ENCODE assay signal across 19 cellular contexts in genomic region chr16:28162326-28162877, GRCh38. TPM values are rescaled to one million over a fixed set of nuclear protein-coding genes. Genes with fewer than 3 reads are reported as not detected.
DNase-seq lines count a peak whose midpoint lies in the region; ATAC-seq and TF ChIP-seq lines count a peak whose summit lies in the region.
"Had no signal": no experiment of that assay in that cellular context is flagged by ENCODE, and none has a peak within 500 bp of the region (broad histone marks: within the 10 kb centered on the region; RNA-seq: fewer than 3 reads in every experiment).

No MANE protein-coding gene starts in this region.

- no peak overlapping the region for H3K23ac ChIP-seq in H9 (ENCODE audit: insufficient read length, low read depth, low read length)

- no peak overlapping the region for H4K5ac ChIP-seq in H9 (ENCODE audit: insufficient read length, low read depth, low read length)

- H2BK20ac ChIP-seq in H9 (ENCODE audit: low read depth, low read length, poor library complexity, severe bottlenecking): no peak overlapping the region

- H3K27me3 ChIP-seq in CD4-positive, CD25-positive, alpha-beta regulatory T cell (ENCODE audit: control insufficient read depth, insufficient read depth, low read length): no peaks in the 10 kb centered on the region
- no peaks in the 10 kb centered on the region for H3K27me3 ChIP-seq in H9 (ENCODE audit: insufficient read depth, low read length)
- H3K27me3 ChIP-seq: dorsolateral prefrontal cortex, left lung, suprapubic skin had no signal

- no peak overlapping the region for H2BK12ac ChIP-seq in H9 (ENCODE audit: insufficient read length, low read depth, low read length)

- H2BK15ac ChIP-seq in H9 (ENCODE audit: low read depth, low read length): no peak overlapping the region

- H3K4me1 Mint-ChIP-seq in CD4-positive, CD25-positive, alpha-beta regulatory T cell: peaks cover 54 to 90% (median 69%) of the 10 kb centered on the region in 4 donors
- H3K4me1 Mint-ChIP-seq in H9 (peaks cover 8 to 18% of the 10 kb centered on the region in 2 experiments; a peak in 3 of 4 replicates), natural killer cell (peaks cover 47 to 63% of the 10 kb centered on the region in 2 donors)
- H3K4me1 Mint-ChIP-seq in effector memory CD8-positive, alpha-beta T cell (ENCODE audit: low read depth in 2 of 2): peaks cover 42 to 62% of the 10 kb centered on the region in 2 donors

- no peak overlapping the region for H3K4me2 ChIP-seq in H9 (ENCODE audit: insufficient read depth, insufficient read length, low read length)

- H3K14ac ChIP-seq in H9 (ENCODE audit: insufficient read depth, low read length): no peak overlapping the region

- no peak overlapping the region for H3K18ac ChIP-seq in H9 (ENCODE audit: insufficient read length, low read depth, low read length)

- H3K9ac ChIP-seq in H9 (ENCODE audit: extremely low read depth, insufficient read length, low read length): no peak overlapping the region

- no peak overlapping the region for H4K8ac ChIP-seq in H9 (replicated peaks; ENCODE audit: insufficient read length, low read depth, low read length)

- no peak overlapping the region for H3K4me3 ChIP-seq in CD4-positive, CD25-positive, alpha-beta regulatory T cell (ENCODE audit: low read depth, low read length)
- H3K4me3 ChIP-seq: dorsolateral prefrontal cortex, left lung, suprapubic skin had no signal

- peaks cover 64% of the 10 kb centered on the region for H3K36me3 Mint-ChIP-seq in CD4-positive, CD25-positive, alpha-beta regulatory T cell
- H3K36me3 Mint-ChIP-seq in H9 (ENCODE audit: insufficient read depth in 1 of 3, low read depth in 3 of 3) (peaks cover 10 to 56% (median 31%) of the 10 kb centered on the region in 3 experiments; a peak in 6 of 7 replicates), natural killer cell (peaks cover 7% of the 10 kb centered on the region)
- H3K36me3 Mint-ChIP-seq in effector memory CD8-positive, alpha-beta T cell (ENCODE audit: insufficient read depth): peaks cover 60% of the 10 kb centered on the region

- peaks cover 69% of the 10 kb centered on the region for H3K36me3 ChIP-seq in CD4-positive, CD25-positive, alpha-beta regulatory T cell (ENCODE audit: control insufficient read depth, insufficient read depth, low read length)

- no peak overlapping the region for H4K91ac ChIP-seq in H9 (ENCODE audit: insufficient read length, low read depth, low read length)

- H3K4me3 Mint-ChIP-seq in CD4-positive, CD25-positive, alpha-beta regulatory T cell: no peak overlapping the region
- no peak overlapping the region for H3K4me3 Mint-ChIP-seq in H9
- no peak overlapping the region for H3K4me3 Mint-ChIP-seq in effector memory CD8-positive, alpha-beta T cell
- H3K4me3 Mint-ChIP-seq in natural killer cell: no peak overlapping the region

- no peak for ATAC-seq in CD4-positive, CD25-positive, alpha-beta regulatory T cell (ENCODE audit: low read depth in 2 of 2)
- ATAC-seq in effector memory CD8-positive, alpha-beta T cell (replicated peaks): no peak
- ATAC-seq in natural killer cell (no peak), GM19455 (IDR thresholded peaks at IDR 0.05; ENCODE audit: unreplicated experiment) (no peak)
- ATAC-seq: left lung, Right ventricle myocardium inferior had no signal

- H2AFZ ChIP-seq in H9 (ENCODE audit: low read length): no peak overlapping the region

- no peaks in the 10 kb centered on the region for H3K27me3 Mint-ChIP-seq in CD4-positive, CD25-positive, alpha-beta regulatory T cell
- H3K27me3 Mint-ChIP-seq in H9 (ENCODE audit: low read depth) (no peaks in the 10 kb centered on the region), natural killer cell (ENCODE audit: low read depth in 2 of 2) (no peaks in the 10 kb centered on the region)
- no peaks in the 10 kb centered on the region for H3K27me3 Mint-ChIP-seq in effector memory CD8-positive, alpha-beta T cell

- intact Hi-C loops in natural killer cell (cut with micrococcal nuclease): no loop called here

- H3K27ac Mint-ChIP-seq in CD4-positive, CD25-positive, alpha-beta regulatory T cell: peak overlapping the region; percentile 79 to 92 (median 84)
- peak overlapping the region in 2 of 3 experiments; percentile 12 to 21; a peak in 1 of 7 replicates for H3K27ac Mint-ChIP-seq in H9
- H3K27ac Mint-ChIP-seq in effector memory CD8-positive, alpha-beta T cell: peak overlapping the region; percentile 74 to 86
- H3K27ac Mint-ChIP-seq in natural killer cell: peak overlapping the region; percentile 11 to 67

- H3K79me2 ChIP-seq in H9 (ENCODE audit: insufficient read depth, low read length): 0 out of 2 replicates have a peak, but pooled peaks cover 2% of the 10 kb centered on the region

- no peak overlapping the region for H3K27ac ChIP-seq in CD4-positive, CD25-positive, alpha-beta regulatory T cell (ENCODE audit: insufficient read depth, low read length, poor library complexity, severe bottlenecking)
- H3K27ac ChIP-seq in H9 (ENCODE audit: insufficient read length, low read depth, low read length): no peak overlapping the region
- H3K27ac ChIP-seq: suprapubic skin had no signal

- H3T11ph ChIP-seq in H9 (ENCODE audit: low read length): no peak overlapping the region

- no peak overlapping the region for H3K56ac ChIP-seq in H9 (ENCODE audit: insufficient read length, low read depth, low read length)

- no peak for DNase-seq in CD4-positive, CD25-positive, alpha-beta regulatory T cell
- DNase-seq in H9 (no peak), natural killer cell (no peak), CD1c-positive myeloid dendritic cell (ENCODE audit: extremely low spot score) (no peak), SW 1271 (lab: John Stamatoyannopoulos, UW) (no peak)
- no peak for DNase-seq in effector memory CD8-positive, alpha-beta T cell
- DNase-seq: activated CD8-positive, alpha-beta memory T cell treated with anti-CD3 and anti-CD28 coated beads for 24 hours; dorsolateral prefrontal cortex; left lung; NCI-H1105 treated with DMSO at 0.1 percent for 48 hours; NCI-H526 treated with DMSO at 0.1 percent for 48 hours; nucleus accumbens; retina; stimulated activated CD4-positive, alpha-beta T cell treated with anti-CD3 and anti-CD28 coated beads, Interleukin-12 subunit alpha, Interleukin-12 subunit beta, amount 100 ng/mL, for 4 hours; stimulated activated CD8-positive, alpha-beta memory T cell treated with anti-CD3 and anti-CD28 coated beads, Interleukin-4, amount 100 ng/mL, for 48 hours; T-helper 1 cell had no signal

- H4K20me1 ChIP-seq in H9 (ENCODE audit: control insufficient read depth, insufficient read depth, insufficient read length): no peaks in the 10 kb centered on the region

- TF ChIP-seq CTCF in H9 (conservative IDR thresholded peaks at IDR 0.05): no peak
- TF ChIP-seq CTCF in natural killer cell (IDR thresholded peaks at IDR 0.05): no peak

- H3K9me3 ChIP-seq in CD4-positive, CD25-positive, alpha-beta regulatory T cell (ENCODE audit: control insufficient read depth in 2 of 2, low read length in 2 of 2): no peaks in the 10 kb centered on the region
- H3K9me3 ChIP-seq in H9 (ENCODE audit: control insufficient read depth, low read depth, low read length): no peaks in the 10 kb centered on the region
- H3K9me3 ChIP-seq: left lung, suprapubic skin had no signal

- no peak overlapping the region for H3K4ac ChIP-seq in H9 (ENCODE audit: low read depth, low read length)

- no peaks in the 10 kb centered on the region for H3K23me2 ChIP-seq in H9 (ENCODE audit: insufficient read length, low read depth, low read length, poor library complexity, severe bottlenecking)

- no peak overlapping the region for H2BK120ac ChIP-seq in H9 (ENCODE audit: low read depth, low read length, poor library complexity, severe bottlenecking)

- H2AK5ac ChIP-seq in H9 (ENCODE audit: insufficient read length, low read length): no peak overlapping the region

- peaks cover 50% of the 10 kb centered on the region for H3K4me1 ChIP-seq in CD4-positive, CD25-positive, alpha-beta regulatory T cell (ENCODE audit: control insufficient read depth, insufficient read depth, low read length, poor library complexity, severe bottlenecking)
- H3K4me1 ChIP-seq in H9 (ENCODE audit: insufficient read depth, low read length): no peaks in the 10 kb centered on the region

- WGBS in H9 (ENCODE audit: extremely low coverage, insufficient read length, low lambda C conversion rate): no CpG with 5 or more reads among the region's 6 CpGs

- H3K9me3 Mint-ChIP-seq in CD4-positive, CD25-positive, alpha-beta regulatory T cell: no peaks in the 10 kb centered on the region
- H3K9me3 Mint-ChIP-seq in H9: no peaks in the 10 kb centered on the region
- no peaks in the 10 kb centered on the region for H3K9me3 Mint-ChIP-seq in effector memory CD8-positive, alpha-beta T cell
- no peaks in the 10 kb centered on the region for H3K9me3 Mint-ChIP-seq in natural killer cell

- no peak overlapping the region for H2BK5ac ChIP-seq in H9 (ENCODE audit: insufficient read length, low read length)

- H3K79me1 ChIP-seq in H9 (ENCODE audit: insufficient read depth, low read depth, low read length, poor library complexity, severe bottlenecking): peaks cover 2% of the 10 kb centered on the region

RNA-seq across cellular contexts. Expression of gene XPO6, which starts 49.4 kb away (rescaled TPM):
- 302 TPM for total RNA-seq in CD4-positive, CD25-positive, alpha-beta regulatory T cell
- 10 to 100 TPM; 60.4 to 79.6 (median 64.2) TPM for polyA plus RNA-seq in CD4-positive, CD25-positive, alpha-beta regulatory T cell
- total RNA-seq in H9 (2021) (124 and 130 TPM in 2 replicates), natural killer cell (100 to 1,000 TPM; 233 to 321 (median 240) TPM)

Comparison
In these comparisons a context has a peak if more than half of its experiments do, and no peak if none do; other contexts are left out.
1. H3K27ac Mint-ChIP-seq: peak in every context shown above with its lines; median percentile 84 in CD4-positive, CD25-positive, alpha-beta regulatory T cell; 80 in effector memory CD8-positive, alpha-beta T cell; 39 in natural killer cell; 16 in H9.